1 cellular context compared by ENCODE assay signal in the genomic region with DNA sequence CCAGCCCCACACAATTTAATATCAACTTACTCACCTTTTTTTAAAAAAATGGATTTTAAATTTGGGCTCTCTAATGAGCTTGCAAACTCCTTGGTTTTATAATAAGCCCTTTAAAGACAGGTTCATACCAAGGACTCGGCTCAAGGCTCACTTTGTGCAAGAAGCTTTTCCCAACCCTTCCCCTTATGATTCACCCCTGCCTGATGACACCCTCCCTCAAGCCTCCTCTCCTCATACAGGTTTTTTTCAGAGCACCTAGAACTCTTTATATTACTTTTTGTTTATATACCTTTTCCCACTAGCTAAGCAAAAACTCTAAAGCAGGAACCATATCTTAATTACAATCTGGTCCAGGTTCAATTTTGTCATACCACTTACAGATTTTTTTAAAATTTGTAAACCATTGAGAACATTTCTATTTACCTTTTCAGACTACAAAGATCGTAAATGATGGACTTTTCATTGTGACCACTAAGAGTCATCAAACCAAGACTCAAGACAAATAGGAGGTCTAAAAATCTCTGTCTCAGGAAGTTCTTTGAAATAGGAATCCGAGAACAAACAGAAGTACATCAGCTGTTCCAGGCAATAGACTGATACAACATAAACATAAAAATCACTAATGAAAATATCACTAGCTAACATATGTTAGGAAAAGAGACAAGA.
TF ChIP-seq lines count a peak whose summit lies in the region.

No MANE protein-coding gene starts in this region.

TF ChIP-seq in A549, 52 proteins besides CTCF, POLR2A, EP300 and RAD21 (continued from another document):
- TF ChIP-seq, protein P1, sequence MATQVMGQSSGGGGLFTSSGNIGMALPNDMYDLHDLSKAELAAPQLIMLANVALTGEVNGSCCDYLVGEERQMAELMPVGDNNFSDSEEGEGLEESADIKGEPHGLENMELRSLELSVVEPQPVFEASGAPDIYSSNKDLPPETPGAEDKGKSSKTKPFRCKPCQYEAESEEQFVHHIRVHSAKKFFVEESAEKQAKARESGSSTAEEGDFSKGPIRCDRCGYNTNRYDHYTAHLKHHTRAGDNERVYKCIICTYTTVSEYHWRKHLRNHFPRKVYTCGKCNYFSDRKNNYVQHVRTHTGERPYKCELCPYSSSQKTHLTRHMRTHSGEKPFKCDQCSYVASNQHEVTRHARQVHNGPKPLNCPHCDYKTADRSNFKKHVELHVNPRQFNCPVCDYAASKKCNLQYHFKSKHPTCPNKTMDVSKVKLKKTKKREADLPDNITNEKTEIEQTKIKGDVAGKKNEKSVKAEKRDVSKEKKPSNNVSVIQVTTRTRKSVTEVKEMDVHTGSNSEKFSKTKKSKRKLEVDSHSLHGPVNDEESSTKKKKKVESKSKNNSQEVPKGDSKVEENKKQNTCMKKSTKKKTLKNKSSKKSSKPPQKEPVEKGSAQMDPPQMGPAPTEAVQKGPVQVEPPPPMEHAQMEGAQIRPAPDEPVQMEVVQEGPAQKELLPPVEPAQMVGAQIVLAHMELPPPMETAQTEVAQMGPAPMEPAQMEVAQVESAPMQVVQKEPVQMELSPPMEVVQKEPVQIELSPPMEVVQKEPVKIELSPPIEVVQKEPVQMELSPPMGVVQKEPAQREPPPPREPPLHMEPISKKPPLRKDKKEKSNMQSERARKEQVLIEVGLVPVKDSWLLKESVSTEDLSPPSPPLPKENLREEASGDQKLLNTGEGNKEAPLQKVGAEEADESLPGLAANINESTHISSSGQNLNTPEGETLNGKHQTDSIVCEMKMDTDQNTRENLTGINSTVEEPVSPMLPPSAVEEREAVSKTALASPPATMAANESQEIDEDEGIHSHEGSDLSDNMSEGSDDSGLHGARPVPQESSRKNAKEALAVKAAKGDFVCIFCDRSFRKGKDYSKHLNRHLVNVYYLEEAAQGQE (IDR thresholded peaks at IDR 0.05), result no peak
- TF ChIP-seq SREBF2 (IDR thresholded peaks at IDR 0.05) (no peak), JUN (IDR thresholded peaks at IDR 0.05) (no peak), FOSL2 (IDR thresholded peaks at IDR 0.05) (no peak), FOSL2 (CRISPR knock-in tag; IDR thresholded peaks at IDR 0.05) (no peak), TP53 (CRISPR knock-in tag; IDR thresholded peaks at IDR 0.05) (no peak), FOSB (CRISPR knock-in tag; IDR thresholded peaks at IDR 0.05) (no peak)
- TF ChIP-seq, protein P2, sequence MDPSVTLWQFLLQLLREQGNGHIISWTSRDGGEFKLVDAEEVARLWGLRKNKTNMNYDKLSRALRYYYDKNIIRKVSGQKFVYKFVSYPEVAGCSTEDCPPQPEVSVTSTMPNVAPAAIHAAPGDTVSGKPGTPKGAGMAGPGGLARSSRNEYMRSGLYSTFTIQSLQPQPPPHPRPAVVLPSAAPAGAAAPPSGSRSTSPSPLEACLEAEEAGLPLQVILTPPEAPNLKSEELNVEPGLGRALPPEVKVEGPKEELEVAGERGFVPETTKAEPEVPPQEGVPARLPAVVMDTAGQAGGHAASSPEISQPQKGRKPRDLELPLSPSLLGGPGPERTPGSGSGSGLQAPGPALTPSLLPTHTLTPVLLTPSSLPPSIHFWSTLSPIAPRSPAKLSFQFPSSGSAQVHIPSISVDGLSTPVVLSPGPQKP (IDR thresholded peaks at IDR 0.05; ENCODE audit: low read depth, low read length), result no peak
- TF ChIP-seq, protein P3, sequence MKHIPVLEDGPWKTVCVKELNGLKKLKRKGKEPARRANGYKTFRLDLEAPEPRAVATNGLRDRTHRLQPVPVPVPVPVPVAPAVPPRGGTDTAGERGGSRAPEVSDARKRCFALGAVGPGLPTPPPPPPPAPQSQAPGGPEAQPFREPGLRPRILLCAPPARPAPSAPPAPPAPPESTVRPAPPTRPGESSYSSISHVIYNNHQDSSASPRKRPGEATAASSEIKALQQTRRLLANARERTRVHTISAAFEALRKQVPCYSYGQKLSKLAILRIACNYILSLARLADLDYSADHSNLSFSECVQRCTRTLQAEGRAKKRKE (CRISPR knock-in tag; IDR thresholded peaks at IDR 0.05; ENCODE audit: low read depth), result no peak
TF ChIP-seq in A549: peak in this region for 0.
